In the genomic region with DNA sequence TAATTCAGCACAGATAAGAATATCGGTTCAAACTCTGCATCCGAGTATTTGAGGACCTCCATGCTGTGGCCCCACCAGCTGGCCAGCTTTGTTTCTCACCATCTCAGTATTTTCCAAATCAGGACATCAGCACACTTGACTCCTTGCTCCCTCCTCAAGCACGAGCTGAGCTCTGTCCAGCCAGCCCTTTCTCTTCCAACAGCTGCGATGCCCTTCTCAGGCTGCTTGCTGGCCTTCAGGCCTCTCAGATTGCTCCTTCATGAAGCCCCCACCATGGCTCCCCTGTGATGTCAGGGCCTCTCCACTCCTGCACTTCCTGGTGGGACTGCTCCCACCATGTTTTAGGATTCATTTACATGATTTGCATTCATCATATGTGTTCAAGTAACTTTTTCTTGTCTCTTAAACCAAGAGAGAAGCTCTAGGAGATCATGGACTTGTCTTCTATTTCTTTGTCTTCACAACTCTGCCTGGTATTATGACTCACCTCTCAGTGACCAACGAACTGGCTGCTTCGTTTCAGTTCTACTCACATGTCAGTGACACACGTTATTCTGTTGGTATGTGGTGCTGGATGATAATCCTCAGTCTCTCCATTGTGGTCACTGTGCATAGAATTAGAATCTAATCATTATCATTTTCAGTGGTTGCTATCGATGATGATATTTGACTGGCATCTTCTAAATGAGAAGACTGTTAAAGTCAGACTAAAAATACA, we compare ENCODE assay signal across 18 cellular contexts.
DNase-seq lines count a peak whose midpoint lies in the region; ATAC-seq, FAIRE-seq and TF ChIP-seq lines count a peak whose summit lies in the region.
"Had no signal": no experiment of that assay in that cellular context is flagged by ENCODE, and none has a peak within 500 bp of the region (broad histone marks: within the 10 kb centered on the region; RNA-seq: fewer than 3 reads in every experiment).

No MANE protein-coding gene starts in this region.

- DNase-seq in A549 (ENCODE audit: low read depth in 1 of 2, low spot score in 1 of 2) = no peak
- no peak for DNase-seq in HCT116 (ENCODE audit: low read depth, low spot score)
- peak; percentile 11 for DNase-seq in T1000 (lab: John Stamatoyannopoulos, UW)
- DNase-seq in foreskin keratinocyte = peak; percentile 37 to 68
- no peak for DNase-seq in activated CD4-positive, alpha-beta T cell treated with anti-CD3 and anti-CD28 coated beads for 36 hours
- DNase-seq in Peyer's patch = no peak
- DNase-seq in hippocampal formation (lab: John Stamatoyannopoulos, UW) = no peak
- no peak for DNase-seq in NCI-H526 treated with DMSO at 0.1 percent for 48 hours (lab: John Stamatoyannopoulos, UW)
- DNase-seq: activated CD4-positive, alpha-beta memory T cell treated with anti-CD3 and anti-CD28 coated beads for 36 hours; NCI-H1105; NCI-H446; occipital lobe had no signal

- H3K36me3 Mint-ChIP-seq in activated CD4-positive, alpha-beta T cell treated with anti-CD3 and anti-CD28 coated beads for 36 hours (ENCODE audit: low read depth) = no peaks in the 10 kb centered on the region
- H3K36me3 Mint-ChIP-seq: activated CD4-positive, alpha-beta memory T cell treated with anti-CD3 and anti-CD28 coated beads for 36 hours had no signal

- intact Hi-C loops in HCT116 (cut with micrococcal nuclease) = no loop called here
- intact Hi-C loops in activated CD4-positive, alpha-beta T cell treated with anti-CD3 and anti-CD28 coated beads for 36 hours (cut with DNase I, micrococcal nuclease) = no loop called here

- H3K9me3 Mint-ChIP-seq in activated CD4-positive, alpha-beta T cell treated with anti-CD3 and anti-CD28 coated beads for 36 hours (ENCODE audit: low read depth) = no peaks in the 10 kb centered on the region
- H3K9me3 Mint-ChIP-seq: activated CD4-positive, alpha-beta memory T cell treated with anti-CD3 and anti-CD28 coated beads for 36 hours; GM23338; T-helper 2 cell treated with Interferon-gamma antibody and Interleukin-4, amounts not matched to agents 5 μg/mL and 100 μg/mL, for 36 hours had no signal

- H2AFZ ChIP-seq in HCT116 (ENCODE audit: low read depth, low read length, poor library complexity, severe bottlenecking) = peak overlapping the region; percentile 51
- H2AFZ ChIP-seq: GM23338 had no signal

- WGBS in A549 (ENCODE audit: missing lambda C conversion rate) = 39% methylated on average over 8 of the region's 8 CpGs

- CTCF ChIA-PET in A549 (lab: Yijun Ruan, JAX) (interaction anchor here (1.0 kb wide), 1 partner anchor 10 kb away, joined by 3 read pairs; no protein-coding TSS in a partner anchor), HCT116 (lab: Charles Lee) (no interaction called here)
- CTCF ChIA-PET in activated CD4-positive, alpha-beta T cell treated with anti-CD3 and anti-CD28 coated beads for 36 hours (lab: Charles Lee) = no interaction called here

- no peak for FAIRE-seq in A549 (lab: Jason Lieb, UNC)
- FAIRE-seq: GM12878, GM19239 had no signal

- no peaks in the 10 kb centered on the region for H3K27me3 Mint-ChIP-seq in activated CD4-positive, alpha-beta T cell treated with anti-CD3 and anti-CD28 coated beads for 36 hours

- no peak for TF ChIP-seq EP300 in A549 (IDR thresholded peaks at IDR 0.05)

- no peak; a peak in 1 of 6 replicates for ATAC-seq in A549
- ATAC-seq in HCT116 = no peak
- ATAC-seq in foreskin keratinocyte = peak; percentile 89
- no peak for ATAC-seq in activated CD4-positive, alpha-beta T cell treated with anti-CD3 and anti-CD28 coated beads for 36 hours
- ATAC-seq: GM12878, GM23338 had no signal

- H3K27me3 ChIP-seq in HCT116 (ENCODE audit: insufficient read depth, low read length) (no peaks in the 10 kb centered on the region), foreskin keratinocyte (no peaks in the 10 kb centered on the region), Peyer's patch (no peaks in the 10 kb centered on the region)
- H3K27me3 ChIP-seq: tibial nerve had no signal

- no peaks in the 10 kb centered on the region for H3K79me2 ChIP-seq in HCT116 (ENCODE audit: insufficient read depth, low read length)

- no peak overlapping the region for H3K4me3 Mint-ChIP-seq in activated CD4-positive, alpha-beta T cell treated with anti-CD3 and anti-CD28 coated beads for 36 hours
- H3K4me3 Mint-ChIP-seq: activated CD4-positive, alpha-beta memory T cell treated with anti-CD3 and anti-CD28 coated beads for 36 hours; GM23338; T-helper 2 cell treated with Interferon-gamma antibody and Interleukin-4, amounts not matched to agents 5 μg/mL and 100 μg/mL, for 36 hours had no signal

- H3K9ac ChIP-seq in HCT116 (ENCODE audit: low read length) = no peak overlapping the region

- TF ChIP-seq CTCF in A549 (IDR thresholded peaks at IDR 0.05) = no peak
- TF ChIP-seq CTCF in HCT116 (IDR thresholded peaks at IDR 0.05 in 2 of 3, conservative IDR thresholded peaks at IDR 0.05 in 1 of 3; ENCODE audit: borderline replicate concordance in 1 of 3, insufficient read depth in 1 of 3, low read depth in 2 of 3, low read length in 2 of 3) = no peak
- no peak for TF ChIP-seq CTCF in foreskin keratinocyte (conservative IDR thresholded peaks at IDR 0.05)
- no peak for TF ChIP-seq CTCF in Peyer's patch (IDR thresholded peaks at IDR 0.05)

- no peaks in the 10 kb centered on the region for H3K36me3 ChIP-seq in HCT116 (ENCODE audit: control insufficient read depth in 1 of 2, insufficient read depth in 2 of 2, low read length in 2 of 2)
- no peaks in the 10 kb centered on the region for H3K36me3 ChIP-seq in Peyer's patch
- H3K36me3 ChIP-seq: tibial nerve had no signal

- no TSS peak for BruUV-seq in HCT116 (replicated peaks; lab: Mats Ljungman, UMichigan)

- H3K9me3 ChIP-seq in A549 (no peaks in the 10 kb centered on the region), HCT116 (ENCODE audit: control insufficient read depth in 1 of 2, insufficient read depth in 1 of 2, low read depth in 1 of 2, low read length in 2 of 2) (no peaks in the 10 kb centered on the region), Peyer's patch (no peaks in the 10 kb centered on the region)
- H3K9me3 ChIP-seq: tibial nerve had no signal

- H3K4me2 ChIP-seq in A549 (no peak overlapping the region), HCT116 (ENCODE audit: low read length) (no peak overlapping the region)
- H3K4me2 ChIP-seq: GM23338 had no signal

- H4K20me1 ChIP-seq in HCT116 (ENCODE audit: insufficient read depth) = no peaks in the 10 kb centered on the region

- POLR2A ChIA-PET in A549 (lab: Yijun Ruan, JAX) (no interaction called here), HCT116 (lab: Charles Lee) (no interaction called here)
- POLR2A ChIA-PET in activated CD4-positive, alpha-beta T cell treated with anti-CD3 and anti-CD28 coated beads for 36 hours (lab: Charles Lee) = no interaction called here

- no peak overlapping the region for H3K27ac Mint-ChIP-seq in activated CD4-positive, alpha-beta T cell treated with anti-CD3 and anti-CD28 coated beads for 36 hours
- H3K27ac Mint-ChIP-seq: activated CD4-positive, alpha-beta memory T cell treated with anti-CD3 and anti-CD28 coated beads for 36 hours; GM23338; T-helper 2 cell treated with Interferon-gamma antibody and Interleukin-4, amounts not matched to agents 5 μg/mL and 100 μg/mL, for 36 hours had no signal

- RAD21 ChIA-PET in HCT116 (lab: Charles Lee; ENCODE audit: low non-redundant PET in 1 of 2, low total read pairs in 2 of 2, uncharacterized antibody in 2 of 2, unreplicated experiment in 2 of 2) = no interaction called here

- H3K4me3 ChIP-seq in A549 (no peak overlapping the region), HCT116 (replicated peaks in 1 of 2; ENCODE audit: low read depth in 1 of 2, low read length in 2 of 2) (no peak overlapping the region), Peyer's patch (no peak overlapping the region)
- H3K4me3 ChIP-seq: GM12878, GM23338, lung, tibial nerve had no signal

- H3K4me1 ChIP-seq in A549 (no peaks in the 10 kb centered on the region), HCT116 (ENCODE audit: control insufficient read depth in 1 of 2, insufficient read depth in 2 of 2, low read length in 2 of 2) (no peaks in the 10 kb centered on the region), foreskin keratinocyte (peaks cover 3% of the 10 kb centered on the region), Peyer's patch (no peaks in the 10 kb centered on the region)
- H3K4me1 ChIP-seq: tibial nerve had no signal

- TF ChIP-seq POLR2A in A549 (IDR thresholded peaks at IDR 0.05; ENCODE audit: low read length) = no peak
- TF ChIP-seq POLR2A in HCT116 (IDR thresholded peaks at IDR 0.05; ENCODE audit: borderline replicate concordance, extremely low read depth, insufficient read depth, insufficient read length) = no peak
- no peak for TF ChIP-seq POLR2A in Peyer's patch (IDR thresholded peaks at IDR 0.05)

- no peaks in the 10 kb centered on the region for H3K4me1 Mint-ChIP-seq in activated CD4-positive, alpha-beta T cell treated with anti-CD3 and anti-CD28 coated beads for 36 hours
- H3K4me1 Mint-ChIP-seq: GM23338 had no signal

- H3K27ac ChIP-seq in A549 (no peak overlapping the region), HCT116 (ENCODE audit: low read depth, low read length) (no peak overlapping the region), foreskin keratinocyte (no peak overlapping the region), Peyer's patch (no peak overlapping the region)
- H3K27ac ChIP-seq: tibial nerve had no signal

- TF ChIP-seq RAD21 in A549 (conservative IDR thresholded peaks at IDR 0.05 in 1 of 2, IDR thresholded peaks at IDR 0.05 in 1 of 2) (no peak), HCT116 (IDR thresholded peaks at IDR 0.05; ENCODE audit: low read depth) (no peak)

- no peaks in the 10 kb centered on the region for H3K9me2 ChIP-seq in HCT116 (ENCODE audit: insufficient read depth)

TF ChIP-seq in A549, 52 proteins besides CTCF, POLR2A, EP300 and RAD21 (continues in another document):
- TF ChIP-seq FOSL2 (IDR thresholded peaks at IDR 0.05) = no peak
- TF ChIP-seq FOSL2 (CRISPR knock-in tag; IDR thresholded peaks at IDR 0.05) = peak; percentile 29; the same call in 1 of the 2 replicates

TF ChIP-seq in HCT116, 20 proteins besides CTCF, POLR2A, EP300 and RAD21 (continues in another document):
- TF ChIP-seq ELF1 (IDR thresholded peaks at IDR 0.05; ENCODE audit: borderline replicate concordance, low read depth) (no peak), ZNF274 (IDR thresholded peaks at IDR 0.05; ENCODE audit: low read depth, low read length) (no peak)
- TF ChIP-seq, protein P1, sequence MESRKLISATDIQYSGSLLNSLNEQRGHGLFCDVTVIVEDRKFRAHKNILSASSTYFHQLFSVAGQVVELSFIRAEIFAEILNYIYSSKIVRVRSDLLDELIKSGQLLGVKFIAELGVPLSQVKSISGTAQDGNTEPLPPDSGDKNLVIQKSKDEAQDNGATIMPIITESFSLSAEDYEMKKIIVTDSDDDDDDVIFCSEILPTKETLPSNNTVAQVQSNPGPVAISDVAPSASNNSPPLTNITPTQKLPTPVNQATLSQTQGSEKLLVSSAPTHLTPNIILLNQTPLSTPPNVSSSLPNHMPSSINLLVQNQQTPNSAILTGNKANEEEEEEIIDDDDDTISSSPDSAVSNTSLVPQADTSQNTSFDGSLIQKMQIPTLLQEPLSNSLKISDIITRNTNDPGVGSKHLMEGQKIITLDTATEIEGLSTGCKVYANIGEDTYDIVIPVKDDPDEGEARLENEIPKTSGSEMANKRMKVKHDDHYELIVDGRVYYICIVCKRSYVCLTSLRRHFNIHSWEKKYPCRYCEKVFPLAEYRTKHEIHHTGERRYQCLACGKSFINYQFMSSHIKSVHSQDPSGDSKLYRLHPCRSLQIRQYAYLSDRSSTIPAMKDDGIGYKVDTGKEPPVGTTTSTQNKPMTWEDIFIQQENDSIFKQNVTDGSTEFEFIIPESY (IDR thresholded peaks at IDR 0.05; ENCODE audit: extremely low read depth, insufficient replicate concordance, low read length) = no peak

Comparison
In these comparisons a context has a peak if more than half of its experiments do, and no peak if none do; other contexts are left out.
1. DNase-seq: peak in T1000 (single experiment) and foreskin keratinocyte (2 of 2); none in A549 (0 of 2), HCT116 (single experiment), activated CD4-positive, alpha-beta T cell treated with anti-CD3 and anti-CD28 coated beads for 36 hours (single experiment), Peyer's patch (0 of 3), hippocampal formation (0 of 2) and NCI-H526 treated with DMSO at 0.1 percent for 48 hours (single experiment).